Comparison of ENCODE assay signal across 21 cellular contexts in genomic region chr17:1173456-1174370, GRCh38. TPM values are rescaled to one million over a fixed set of nuclear protein-coding genes. Genes with fewer than 3 reads are reported as not detected.
DNase-seq lines count a peak whose midpoint lies in the region; ATAC-seq and TF ChIP-seq lines count a peak whose summit lies in the region.
"Had no signal": no experiment of that assay in that cellular context is flagged by ENCODE, and none has a peak within 500 bp of the region (broad histone marks: within the 10 kb centered on the region; RNA-seq: fewer than 3 reads in every experiment).

No MANE protein-coding gene starts in this region.

- no peaks in the 10 kb centered on the region for H3K27me3 Mint-ChIP-seq in activated naive CD4-positive, alpha-beta T cell treated with anti-CD3 and anti-CD28 coated beads, Interleukin-2, amount 50 U/mL, for 24 hours
- no peaks in the 10 kb centered on the region for H3K27me3 Mint-ChIP-seq in neural crest cell (ENCODE audit: low read depth)
- H3K27me3 Mint-ChIP-seq in stimulated activated memory B cell treated with anti-CD40 and anti-IgM and Interleukin-4, amounts not matched to agents 10 μg/mL and 1 μg/mL and 100 μg/mL, for 72 hours, result peaks cover 9% of the 10 kb centered on the region
- H3K27me3 Mint-ChIP-seq: B cell had no signal

- H3K9me3 Mint-ChIP-seq in activated naive CD4-positive, alpha-beta T cell treated with anti-CD3 and anti-CD28 coated beads, Interleukin-2, amount 50 U/mL, for 24 hours, result no peaks in the 10 kb centered on the region
- H3K9me3 Mint-ChIP-seq in neural crest cell, result no peaks in the 10 kb centered on the region
- H3K9me3 Mint-ChIP-seq in stimulated activated memory B cell treated with anti-CD40 and anti-IgM and Interleukin-4, amounts not matched to agents 10 μg/mL and 1 μg/mL and 100 μg/mL, for 72 hours, result no peaks in the 10 kb centered on the region
- H3K9me3 Mint-ChIP-seq: activated T-helper 2 cell treated with anti-CD3 and anti-CD28 coated beads, Interferon-gamma antibody, Interleukin-2, Interleukin-4, amounts not matched to agents 10 μg/mL and 5 μg/mL and 100 μg/mL, durations not matched to agents 14 hours and 24 hours and 36 hours; immature natural killer cell had no signal

- TF ChIP-seq CTCF in neural crest cell (conservative IDR thresholded peaks at IDR 0.05), result no peak

- DNase-seq in activated naive CD4-positive, alpha-beta T cell (lab: John Stamatoyannopoulos, UW), result no peak
- peak; percentile 57 for DNase-seq in Right ventricle myocardium superior
- no peak for DNase-seq in neural crest cell (ENCODE audit: low read depth, low spot score)
- DNase-seq: activated CD8-positive, alpha-beta memory T cell treated with anti-CD3 and anti-CD28 coated beads, Interleukin-2, amount 50 U/mL, for 48 hours; brain microvascular endothelial cell; cortex of kidney; DND-41; immature natural killer cell; Karpas-422; NCI-H1930; stimulated activated CD4-positive, alpha-beta T cell treated with anti-CD3 and anti-CD28 coated beads, Interleukin-4, amount 100 ng/mL, for 24 hours; stimulated activated naive CD8-positive, alpha-beta T cell treated with anti-CD3 and anti-CD28 coated beads, Interleukin-15, Interleukin-2, amounts not matched to agents 100 U/mL and 50 U/mL, for 24 hours; transverse colon had no signal

- ATAC-seq in Right ventricle myocardium superior (ENCODE audit: poor library complexity), result no peak
- ATAC-seq in GM18867 (IDR thresholded peaks at IDR 0.05; ENCODE audit: unreplicated experiment), result no peak
- ATAC-seq in stimulated activated memory B cell treated with anti-CD40 and anti-IgM and Interleukin-4, amounts not matched to agents 10 μg/mL and 1 μg/mL and 100 μg/mL, for 72 hours, result no peak
- no peak for ATAC-seq in HG02973 (IDR thresholded peaks at IDR 0.05; ENCODE audit: unreplicated experiment)
- no peak for ATAC-seq in HG03280 (IDR thresholded peaks at IDR 0.05; ENCODE audit: unreplicated experiment)
- ATAC-seq: A549; stimulated activated naive CD8-positive, alpha-beta T cell treated with anti-CD3 and anti-CD28 coated beads, Interleukin-15, Interleukin-2, amounts not matched to agents 100 U/mL and 50 U/mL, for 24 hours had no signal

- H3K4me3 Mint-ChIP-seq in activated naive CD4-positive, alpha-beta T cell treated with anti-CD3 and anti-CD28 coated beads, Interleukin-2, amount 50 U/mL, for 24 hours, result no peak overlapping the region
- H3K4me3 Mint-ChIP-seq in neural crest cell, result peak overlapping the region; percentile 6
- no peak overlapping the region for H3K4me3 Mint-ChIP-seq in stimulated activated memory B cell treated with anti-CD40 and anti-IgM and Interleukin-4, amounts not matched to agents 10 μg/mL and 1 μg/mL and 100 μg/mL, for 72 hours
- H3K4me3 Mint-ChIP-seq: B cell, immature natural killer cell had no signal

- H3K27ac Mint-ChIP-seq in activated naive CD4-positive, alpha-beta T cell treated with anti-CD3 and anti-CD28 coated beads, Interleukin-2, amount 50 U/mL, for 24 hours, result peak overlapping the region; percentile 70
- H3K27ac Mint-ChIP-seq in neural crest cell (ENCODE audit: unreplicated experiment), result no peak overlapping the region
- no peak overlapping the region for H3K27ac Mint-ChIP-seq in stimulated activated memory B cell treated with anti-CD40 and anti-IgM and Interleukin-4, amounts not matched to agents 10 μg/mL and 1 μg/mL and 100 μg/mL, for 72 hours
- H3K27ac Mint-ChIP-seq: activated T-helper 2 cell treated with anti-CD3 and anti-CD28 coated beads, Interferon-gamma antibody, Interleukin-2, Interleukin-4, amounts not matched to agents 10 μg/mL and 5 μg/mL and 100 μg/mL, durations not matched to agents 14 hours and 24 hours and 36 hours; B cell had no signal

- peaks cover 2% of the 10 kb centered on the region for H3K36me3 Mint-ChIP-seq in activated naive CD4-positive, alpha-beta T cell treated with anti-CD3 and anti-CD28 coated beads, Interleukin-2, amount 50 U/mL, for 24 hours
- no peaks in the 10 kb centered on the region for H3K36me3 Mint-ChIP-seq in neural crest cell (ENCODE audit: low read depth)
- no peaks in the 10 kb centered on the region for H3K36me3 Mint-ChIP-seq in stimulated activated memory B cell treated with anti-CD40 and anti-IgM and Interleukin-4, amounts not matched to agents 10 μg/mL and 1 μg/mL and 100 μg/mL, for 72 hours
- H3K36me3 Mint-ChIP-seq: immature natural killer cell had no signal

- peaks cover 6% of the 10 kb centered on the region for H3K4me1 Mint-ChIP-seq in activated naive CD4-positive, alpha-beta T cell treated with anti-CD3 and anti-CD28 coated beads, Interleukin-2, amount 50 U/mL, for 24 hours
- peaks cover 28% of the 10 kb centered on the region for H3K4me1 Mint-ChIP-seq in neural crest cell
- peaks cover 35% of the 10 kb centered on the region for H3K4me1 Mint-ChIP-seq in stimulated activated memory B cell treated with anti-CD40 and anti-IgM and Interleukin-4, amounts not matched to agents 10 μg/mL and 1 μg/mL and 100 μg/mL, for 72 hours

- intact Hi-C loops in Right ventricle myocardium superior (cut with DNase I), result no loop called here

RNA-seq across cellular contexts. Expression of gene ABR, which starts 6.1 kb away (rescaled TPM):
- 128 TPM for total RNA-seq in Right ventricle myocardium superior
- total RNA-seq in neural crest cell, result 57.4 and 59.7 TPM in 2 replicates
